8 cellular contexts compared by ENCODE assay signal in genomic region chr14:65222434-65222833, GRCh38.
DNase-seq lines count a peak whose midpoint lies in the region; ATAC-seq and TF ChIP-seq lines count a peak whose summit lies in the region.

No MANE protein-coding gene starts in this region.

- no peaks in the 10 kb centered on the region for H3K27me3 ChIP-seq in CD4-positive, alpha-beta T cell (ENCODE audit: control insufficient read depth, insufficient read depth, low read length)
- H3K27me3 ChIP-seq in naive thymus-derived CD4-positive, alpha-beta T cell (ENCODE audit: control insufficient read depth in 2 of 2, insufficient read depth in 2 of 2, low read length in 2 of 2): no peaks in the 10 kb centered on the region
- no peaks in the 10 kb centered on the region for H3K27me3 ChIP-seq in thoracic aorta (replicated peaks; ENCODE audit: insufficient read depth)

- peak; percentile 22 to 64 (median 36) for DNase-seq in CD4-positive, alpha-beta T cell
- DNase-seq in GOT3 (lab: John Stamatoyannopoulos, UW): peak; percentile 3
- peak; percentile 50 for DNase-seq in NCI-H460 (ENCODE audit: extremely low read depth, low read depth)
- peak; percentile 71 for DNase-seq in activated CD8-positive, alpha-beta memory T cell treated with anti-CD3 and anti-CD28 coated beads, Interleukin-2, amount 10 ng/mL, durations not matched to agents 7 days and 5 days
- DNase-seq in epidermal melanocyte (ENCODE audit: insufficient read length, low spot score): peak; percentile 44
- peak in 8 of 9 donors; percentile 19 to 57 (median 44) for DNase-seq in naive thymus-derived CD4-positive, alpha-beta T cell
- DNase-seq in thoracic aorta (ENCODE audit: low spot score): no peak

- intact Hi-C loops in CD4-positive, alpha-beta T cell (cut with DNase I, micrococcal nuclease): loop anchor here (1.0 to 10.0 kb wide), 7 partner anchors 190 to 848 kb away; partner anchors contain the start of gene FUT8 (in 1 of the 2)
- intact Hi-C loops in naive thymus-derived CD4-positive, alpha-beta T cell (cut with micrococcal nuclease): loop anchor here (1.0 to 10.0 kb wide), 10 partner anchors 18 to 848 kb away; partner anchors contain the start of gene FUT8 (in 2 of the 2)

- H3K36me3 ChIP-seq in naive thymus-derived CD4-positive, alpha-beta T cell (ENCODE audit: control insufficient read depth in 2 of 3, insufficient read depth in 3 of 3, low read length in 3 of 3): no peaks in the 10 kb centered on the region
- H3K36me3 ChIP-seq in thoracic aorta: no peaks in the 10 kb centered on the region

- ATAC-seq in CD4-positive, alpha-beta T cell (ENCODE audit: poor library complexity): peak; percentile 79
- ATAC-seq in activated CD8-positive, alpha-beta memory T cell treated with anti-CD3 and anti-CD28 coated beads, Interleukin-2, amount 10 ng/mL, durations not matched to agents 7 days and 5 days: peak; percentile 85
- peak; percentile 84 for ATAC-seq in naive thymus-derived CD4-positive, alpha-beta T cell
- ATAC-seq in thoracic aorta (ENCODE audit: insufficient number of reproducible peaks, low FRiP score, low read depth) (no peak), GM19023 (IDR thresholded peaks at IDR 0.05; ENCODE audit: unreplicated experiment) (no peak)

- POLR2A ChIA-PET in CD4-positive, alpha-beta T cell (lab: Charles Lee): interaction anchor here (1.9 kb wide), 1 partner anchor 190 kb away, joined by 5 read pairs; the partner anchor contains the start of gene FUT8
- POLR2A ChIA-PET in naive thymus-derived CD4-positive, alpha-beta T cell (lab: Charles Lee): interaction anchor here (0.9 kb wide), 1 partner anchor 189 kb away, joined by 6 read pairs; no protein-coding TSS in a partner anchor

- H3K9me3 ChIP-seq in CD4-positive, alpha-beta T cell (ENCODE audit: control insufficient read depth, low read length): no peaks in the 10 kb centered on the region
- no peaks in the 10 kb centered on the region for H3K9me3 ChIP-seq in naive thymus-derived CD4-positive, alpha-beta T cell (ENCODE audit: control insufficient read depth in 2 of 3, low read length in 3 of 3)
- H3K9me3 ChIP-seq in thoracic aorta: no peaks in the 10 kb centered on the region

- H3K4me3 ChIP-seq in naive thymus-derived CD4-positive, alpha-beta T cell (ENCODE audit: low read length): no peak overlapping the region
- H3K4me3 ChIP-seq in thoracic aorta: no peak overlapping the region

- no peak overlapping the region for H3K4me3 Mint-ChIP-seq in CD4-positive, alpha-beta T cell
- no peak overlapping the region for H3K4me3 Mint-ChIP-seq in activated CD8-positive, alpha-beta memory T cell treated with anti-CD3 and anti-CD28 coated beads, Interleukin-2, amount 10 ng/mL, durations not matched to agents 7 days and 5 days
- H3K4me3 Mint-ChIP-seq in naive thymus-derived CD4-positive, alpha-beta T cell: peak overlapping the region in 5 of 10 donors; percentile 11 to 56 (median 25)

- H3K4me1 ChIP-seq in naive thymus-derived CD4-positive, alpha-beta T cell (ENCODE audit: control insufficient read depth in 2 of 2, insufficient read depth in 2 of 2, low read length in 2 of 2): peaks cover 4 to 18% of the 10 kb centered on the region in 2 donors
- H3K4me1 ChIP-seq in thoracic aorta (ENCODE audit: control insufficient read depth in 1 of 2, low read depth in 2 of 2): peaks cover 0 to 3% of the 10 kb centered on the region in 2 donors

- H3K9me3 Mint-ChIP-seq in CD4-positive, alpha-beta T cell: no peaks in the 10 kb centered on the region
- no peaks in the 10 kb centered on the region for H3K9me3 Mint-ChIP-seq in activated CD8-positive, alpha-beta memory T cell treated with anti-CD3 and anti-CD28 coated beads, Interleukin-2, amount 10 ng/mL, durations not matched to agents 7 days and 5 days (ENCODE audit: low read depth)
- no peaks in the 10 kb centered on the region for H3K9me3 Mint-ChIP-seq in naive thymus-derived CD4-positive, alpha-beta T cell

- H3K27me3 Mint-ChIP-seq in CD4-positive, alpha-beta T cell: no peaks in the 10 kb centered on the region
- no peaks in the 10 kb centered on the region for H3K27me3 Mint-ChIP-seq in activated CD8-positive, alpha-beta memory T cell treated with anti-CD3 and anti-CD28 coated beads, Interleukin-2, amount 10 ng/mL, durations not matched to agents 7 days and 5 days
- H3K27me3 Mint-ChIP-seq in naive thymus-derived CD4-positive, alpha-beta T cell: no peaks in the 10 kb centered on the region

- H3K36me3 Mint-ChIP-seq in CD4-positive, alpha-beta T cell (ENCODE audit: low read depth): no peaks in the 10 kb centered on the region
- H3K36me3 Mint-ChIP-seq in activated CD8-positive, alpha-beta memory T cell treated with anti-CD3 and anti-CD28 coated beads, Interleukin-2, amount 10 ng/mL, durations not matched to agents 7 days and 5 days: no peaks in the 10 kb centered on the region
- peaks cover 0 to 5% (median 0%) of the 10 kb centered on the region in 5 donors for H3K36me3 Mint-ChIP-seq in naive thymus-derived CD4-positive, alpha-beta T cell

- H3K27ac ChIP-seq in CD4-positive, alpha-beta T cell (ENCODE audit: low read depth, low read length): no peak overlapping the region
- no peak overlapping the region for H3K27ac ChIP-seq in naive thymus-derived CD4-positive, alpha-beta T cell (ENCODE audit: low read depth, low read length)
- no peak overlapping the region for H3K27ac ChIP-seq in thoracic aorta

- H3K4me1 Mint-ChIP-seq in CD4-positive, alpha-beta T cell (ENCODE audit: low read depth): peaks cover 33% of the 10 kb centered on the region
- peaks cover 42% of the 10 kb centered on the region for H3K4me1 Mint-ChIP-seq in activated CD8-positive, alpha-beta memory T cell treated with anti-CD3 and anti-CD28 coated beads, Interleukin-2, amount 10 ng/mL, durations not matched to agents 7 days and 5 days
- H3K4me1 Mint-ChIP-seq in naive thymus-derived CD4-positive, alpha-beta T cell: peaks cover 11 to 55% (median 44%) of the 10 kb centered on the region in 7 donors

- TF ChIP-seq CTCF in CD4-positive, alpha-beta T cell (IDR thresholded peaks at IDR 0.05): peak; percentile 76
- TF ChIP-seq CTCF in thoracic aorta (IDR thresholded peaks at IDR 0.05): peak; percentile 39

- peak overlapping the region; percentile 3 for H3K27ac Mint-ChIP-seq in CD4-positive, alpha-beta T cell
- H3K27ac Mint-ChIP-seq in activated CD8-positive, alpha-beta memory T cell treated with anti-CD3 and anti-CD28 coated beads, Interleukin-2, amount 10 ng/mL, durations not matched to agents 7 days and 5 days: peak overlapping the region; percentile 37
- H3K27ac Mint-ChIP-seq in naive thymus-derived CD4-positive, alpha-beta T cell: peak overlapping the region in 3 of 9 donors; percentile 43 to 83 (median 67)

- CTCF ChIA-PET in CD4-positive, alpha-beta T cell (lab: Charles Lee): no interaction called here
- CTCF ChIA-PET in activated CD8-positive, alpha-beta memory T cell treated with anti-CD3 and anti-CD28 coated beads, Interleukin-2, amount 10 ng/mL, durations not matched to agents 7 days and 5 days (lab: Charles Lee): interaction anchor here (0.9 to 2.9 kb wide), 7 partner anchors 14 to 846 kb away, joined by 3 to 12 read pairs (median 5); no protein-coding TSS in a partner anchor
- CTCF ChIA-PET in naive thymus-derived CD4-positive, alpha-beta T cell (lab: Charles Lee): interaction anchor here (0.7 to 4.2 kb wide), 10 partner anchors 9 to 849 kb away, joined by 3 to 20 read pairs (median 4); partner anchors contain the start of gene FUT8

Comparison
In these comparisons a context has a peak if more than half of its experiments do, and no peak if none do; other contexts are left out.
1. ATAC-seq: peak in CD4-positive, alpha-beta T cell (single experiment), activated CD8-positive, alpha-beta memory T cell treated with anti-CD3 and anti-CD28 coated beads, Interleukin-2, amount 10 ng/mL, durations not matched to agents 7 days and 5 days (single experiment) and naive thymus-derived CD4-positive, alpha-beta T cell (single experiment); none in thoracic aorta (single experiment) and GM19023 (single experiment).